Comparison of ENCODE assay signal across 1 cellular context in genomic region chr3:48233542-48233941, GRCh38.
TF ChIP-seq lines count a peak whose summit lies in the region.

No MANE protein-coding gene starts in this region.

TF ChIP-seq in GM23338, 12 proteins besides CTCF, POLR2A, EP300 and RAD21:
- TF ChIP-seq POLR2AphosphoS5 (IDR thresholded peaks at IDR 0.05; ENCODE audit: low read depth), result no peak
- no peak for TF ChIP-seq ETS1 (IDR thresholded peaks at IDR 0.05)
- no peak for TF ChIP-seq JUNB (IDR thresholded peaks at IDR 0.05; ENCODE audit: unreplicated experiment)
- no peak for TF ChIP-seq ZNF114 (CRISPR knock-in tag; IDR thresholded peaks at IDR 0.05)
- TF ChIP-seq EZH2phosphoT487 (IDR thresholded peaks at IDR 0.05; ENCODE audit: unreplicated experiment), result no peak
- TF ChIP-seq STAT1 (IDR thresholded peaks at IDR 0.05; ENCODE audit: unreplicated experiment), result no peak
- TF ChIP-seq NANOG (IDR thresholded peaks at IDR 0.05; ENCODE audit: borderline replicate concordance), result no peak
- no peak for TF ChIP-seq CREB1 (CRISPR knock-in tag; IDR thresholded peaks at IDR 0.05; ENCODE audit: low read depth)
- TF ChIP-seq ZNF331 (CRISPR knock-in tag; IDR thresholded peaks at IDR 0.05; ENCODE audit: low read depth), result no peak
- TF ChIP-seq REST (IDR thresholded peaks at IDR 0.05; ENCODE audit: unreplicated experiment), result no peak
- no peak for TF ChIP-seq ZNF462 (CRISPR knock-in tag; IDR thresholded peaks at IDR 0.05)
- TF ChIP-seq EZH2 (IDR thresholded peaks at IDR 0.05; ENCODE audit: low read depth, unreplicated experiment), result no peak
TF ChIP-seq in GM23338: peak in this region for 0.
